Comparison of ENCODE assay signal across 1 cellular context in the genomic region with DNA sequence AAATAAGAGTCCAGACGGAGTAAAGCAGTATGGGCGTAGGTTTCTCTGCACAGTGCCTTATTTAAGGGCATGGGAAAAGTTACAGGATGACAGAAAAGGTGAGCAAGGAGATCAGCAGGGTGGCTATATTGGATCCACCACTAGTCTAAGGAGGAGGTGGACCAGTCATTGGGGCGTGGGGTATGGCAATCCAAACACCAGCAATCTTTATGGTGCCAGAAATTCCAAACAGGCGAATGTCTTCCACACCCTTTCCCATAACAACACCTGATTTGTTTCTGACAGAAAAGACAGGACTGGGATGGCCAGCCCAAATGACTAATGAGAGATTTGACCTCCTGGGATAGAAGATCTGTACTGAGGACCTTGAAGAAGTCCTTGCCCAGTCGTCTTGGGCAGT.
TF ChIP-seq lines count a peak whose summit lies in the region.

No MANE protein-coding gene starts in this region.

TF ChIP-seq in H1, 55 proteins besides CTCF, POLR2A, EP300 and RAD21:
- TF ChIP-seq TAF1 (IDR thresholded peaks at IDR 0.05; ENCODE audit: low read depth, low read length) (no peak), JUN (IDR thresholded peaks at IDR 0.05; ENCODE audit: low read depth, low read length) (no peak), SP1 (IDR thresholded peaks at IDR 0.05; ENCODE audit: low read depth, low read length) (no peak), SIN3A (conservative IDR thresholded peaks at IDR 0.05 in 1 of 2, IDR thresholded peaks at IDR 0.05 in 1 of 2; ENCODE audit: low read depth in 1 of 2, low read length in 2 of 2) (no peak), NANOG (IDR thresholded peaks at IDR 0.05; ENCODE audit: insufficient read depth, low read depth, low read length, poor library complexity, severe bottlenecking) (no peak), EZH2 (IDR thresholded peaks at IDR 0.05; ENCODE audit: low read depth, low read length, severe bottlenecking) (no peak), SAP30 (IDR thresholded peaks at IDR 0.05; ENCODE audit: insufficient read depth, insufficient replicate concordance, low read length) (no peak), GABPA (IDR thresholded peaks at IDR 0.05; ENCODE audit: borderline replicate concordance, insufficient read depth, low read length) (no peak), CREB1 (IDR thresholded peaks at IDR 0.05) (no peak), JUND (IDR thresholded peaks at IDR 0.05; ENCODE audit: low read length) (no peak), ASH2L (IDR thresholded peaks at IDR 0.05; ENCODE audit: low read length) (no peak), ZNF274 (IDR thresholded peaks at IDR 0.05; ENCODE audit: borderline replicate concordance, extremely low read depth, low read length) (no peak), SP4 (IDR thresholded peaks at IDR 0.05; ENCODE audit: low read length) (no peak)
- TF ChIP-seq, protein P1, sequence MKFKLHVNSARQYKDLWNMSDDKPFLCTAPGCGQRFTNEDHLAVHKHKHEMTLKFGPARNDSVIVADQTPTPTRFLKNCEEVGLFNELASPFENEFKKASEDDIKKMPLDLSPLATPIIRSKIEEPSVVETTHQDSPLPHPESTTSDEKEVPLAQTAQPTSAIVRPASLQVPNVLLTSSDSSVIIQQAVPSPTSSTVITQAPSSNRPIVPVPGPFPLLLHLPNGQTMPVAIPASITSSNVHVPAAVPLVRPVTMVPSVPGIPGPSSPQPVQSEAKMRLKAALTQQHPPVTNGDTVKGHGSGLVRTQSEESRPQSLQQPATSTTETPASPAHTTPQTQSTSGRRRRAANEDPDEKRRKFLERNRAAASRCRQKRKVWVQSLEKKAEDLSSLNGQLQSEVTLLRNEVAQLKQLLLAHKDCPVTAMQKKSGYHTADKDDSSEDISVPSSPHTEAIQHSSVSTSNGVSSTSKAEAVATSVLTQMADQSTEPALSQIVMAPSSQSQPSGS (IDR thresholded peaks at IDR 0.05; ENCODE audit: low read length), result no peak
